Comparison of ENCODE assay signal across 8 cellular contexts in genomic region chr17:21043296-21044232, GRCh38. TPM values are rescaled to one million over a fixed set of nuclear protein-coding genes. Genes with fewer than 3 reads are reported as not detected.
DNase-seq lines count a peak whose midpoint lies in the region; ATAC-seq, FAIRE-seq and TF ChIP-seq lines count a peak whose summit lies in the region.

No MANE protein-coding gene starts in this region.

- H3K9me3 ChIP-seq in T-helper 17 cell (ENCODE audit: control insufficient read depth, low read length, poor library complexity, severe bottlenecking) (no peaks in the 10 kb centered on the region), iPS DF 6.9 (ENCODE audit: control insufficient read depth, insufficient read depth, low read length) (no peaks in the 10 kb centered on the region), skeletal muscle tissue (ENCODE audit: control insufficient read depth in 3 of 3, low read length in 3 of 3) (no peaks in the 10 kb centered on the region)

- peak overlapping the region; percentile 81 to 91 (median 84) for H3K9ac ChIP-seq in skeletal muscle tissue (ENCODE audit: low read depth in 1 of 3, low read length in 3 of 3)

- peak; percentile 68 for TF ChIP-seq POLR2A in GM12891 (IDR thresholded peaks at IDR 0.05; ENCODE audit: low read depth, low read length)

- no peaks in the 10 kb centered on the region for H3K27me3 ChIP-seq in iPS DF 6.9 (ENCODE audit: control insufficient read depth, insufficient read depth, low read length)
- no peaks in the 10 kb centered on the region for H3K27me3 ChIP-seq in skeletal muscle tissue (ENCODE audit: control insufficient read depth in 3 of 3, insufficient read depth in 3 of 3, low read length in 3 of 3)

- peak; percentile 23 for FAIRE-seq in GM12891 (lab: Jason Lieb, UNC)

- H3K4me1 Mint-ChIP-seq in T-helper 17 cell = peaks cover 15% of the 10 kb centered on the region

- H3K4me1 ChIP-seq in iPS DF 6.9 (ENCODE audit: control insufficient read depth, insufficient read depth, low read length) = peaks cover 1% of the 10 kb centered on the region; the same call in 1 of the 2 replicates
- peaks cover 12 to 20% (median 16%) of the 10 kb centered on the region in 3 donors for H3K4me1 ChIP-seq in skeletal muscle tissue (ENCODE audit: control insufficient read depth in 3 of 3, insufficient read depth in 3 of 3, low read length in 3 of 3)

- peak; percentile 89 for TF ChIP-seq CTCF in astrocyte of the spinal cord (IDR thresholded peaks at IDR 0.05; ENCODE audit: low read depth, low read length)

- peaks cover under 1% of the 10 kb centered on the region for H3K27me3 Mint-ChIP-seq in T-helper 17 cell

- H3K36me3 ChIP-seq in iPS DF 6.9 (ENCODE audit: control insufficient read depth, insufficient read depth, low read length) (no peaks in the 10 kb centered on the region), skeletal muscle tissue (ENCODE audit: control insufficient read depth in 3 of 3, insufficient read depth in 3 of 3, low read length in 3 of 3) (no peaks in the 10 kb centered on the region)

- H3K27ac ChIP-seq in iPS DF 6.9 (ENCODE audit: low read length) (no peak overlapping the region), skeletal muscle tissue (ENCODE audit: low read depth, low read length) (peak overlapping the region; percentile 94)

- in situ Hi-C loops in astrocyte of the spinal cord (cut with HindIII; ENCODE audit: low sequenced_read_pairs) = no loop called here

- peak overlapping the region; percentile 86 for H3K27ac Mint-ChIP-seq in T-helper 17 cell

- H3K4me3 ChIP-seq in astrocyte of the spinal cord (ENCODE audit: low read depth, low read length) (peak overlapping the region; percentile 55), iPS DF 6.9 (ENCODE audit: low read length) (peak overlapping the region; percentile 43; the same call in 1 of the 2 replicates), skeletal muscle tissue (ENCODE audit: low read length in 3 of 3) (peak overlapping the region; percentile 68 to 83 (median 78))

- H3K4me3 Mint-ChIP-seq in T-helper 17 cell = peak overlapping the region; percentile 97

- H3K36me3 Mint-ChIP-seq in T-helper 17 cell (ENCODE audit: low read depth) = no peaks in the 10 kb centered on the region

- DNase-seq in GM12891 (ENCODE audit: insufficient read length, low spot score) (no peak), NCI-H1436 (lab: John Stamatoyannopoulos, UW) (peak; percentile 100), T-helper 17 cell (peak in 2 of 3 donors; percentile 89 to 95), astrocyte of the spinal cord (ENCODE audit: low read depth, low spot score) (peak; percentile 100), iPS DF 6.9 (ENCODE audit: low read depth, low spot score) (peak; percentile 84), CD1c-positive myeloid dendritic cell (ENCODE audit: extremely low spot score) (no peak)

- WGBS in iPS DF 6.9 (ENCODE audit: insufficient coverage, insufficient read length) = no CpG with 5 or more reads among the region's 50 CpGs

- ATAC-seq in HG02759 (IDR thresholded peaks at IDR 0.05; ENCODE audit: unreplicated experiment) = peak; percentile 85
- ATAC-seq in T-helper 17 cell = peak; percentile 85

TF ChIP-seq in GM12891, 5 proteins besides CTCF, POLR2A, EP300 and RAD21:
- TF ChIP-seq TAF1 (IDR thresholded peaks at IDR 0.05; ENCODE audit: low read depth, low read length) (no peak), POU2F2 (IDR thresholded peaks at IDR 0.05; ENCODE audit: low read depth, low read length) (peak; percentile 32; the same call in 1 of the 2 replicates), POLR2AphosphoS5 (IDR thresholded peaks at IDR 0.05; ENCODE audit: low read depth, low read length) (no peak), SPI1 (IDR thresholded peaks at IDR 0.05; ENCODE audit: low read depth, low read length) (no peak), PAX5 (IDR thresholded peaks at IDR 0.05; ENCODE audit: insufficient read depth, low read length, severe bottlenecking) (peak; percentile 12)

RNA-seq across cellular contexts. Expression of gene USP22, which starts 0.8 kb away (rescaled TPM):
- polyA plus RNA-seq in GM12891 (2012; ENCODE audit: low read depth, missing spikeins) = 47.3 TPM
- total RNA-seq in T-helper 17 cell (100 to 1,000 TPM; 158 to 177 TPM), skeletal muscle tissue (156 TPM)

Comparison
In these comparisons a context has a peak if more than half of its experiments do, and no peak if none do; other contexts are left out.
1. DNase-seq: peak in NCI-H1436 (single experiment), T-helper 17 cell (2 of 3), astrocyte of the spinal cord (single experiment) and iPS DF 6.9 (single experiment); none in GM12891 (single experiment) and CD1c-positive myeloid dendritic cell (single experiment).
2. Peak in every context shown above with its lines, with median percentiles within 50 percentile points of each other: H3K4me3 ChIP-seq.